In genomic region chr5:31530541-31531265, GRCh38 we compare ENCODE assay signal across 7 cellular contexts. TPM values are rescaled to one million over a fixed set of nuclear protein-coding genes. Genes with fewer than 3 reads are reported as not detected.
DNase-seq lines count a peak whose midpoint lies in the region; TF ChIP-seq lines count a peak whose summit lies in the region.

No MANE protein-coding gene starts in this region.

- no peaks in the 10 kb centered on the region for H3K9me3 Mint-ChIP-seq in HFFc6

- H3K27me3 Mint-ChIP-seq in HFFc6 (ENCODE audit: insufficient read depth), result peaks cover 5% of the 10 kb centered on the region; the same call in 1 of the 2 replicates

- H3K4me1 Mint-ChIP-seq in HFFc6 (ENCODE audit: low read depth), result peaks cover 44% of the 10 kb centered on the region

- H3K9me3 ChIP-seq in SJSA1 (replicated peaks), result no peaks in the 10 kb centered on the region
- no peaks in the 10 kb centered on the region for H3K9me3 ChIP-seq in spleen

- H3K27ac ChIP-seq in SJSA1 (no peak overlapping the region), spleen (peak overlapping the region in 1 of 8 donors; percentile 89)

- no peak for TF ChIP-seq CTCF in HFFc6 (IDR thresholded peaks at IDR 0.05)
- no peak for TF ChIP-seq CTCF in spleen (IDR thresholded peaks at IDR 0.05 in 8 of 11, conservative IDR thresholded peaks at IDR 0.05 in 3 of 11)
- no peak for TF ChIP-seq CTCF in GM13977 (IDR thresholded peaks at IDR 0.05; ENCODE audit: extremely low read depth, insufficient read depth, missing control alignments)

- peak overlapping the region; percentile 89 for H3K27ac Mint-ChIP-seq in HFFc6

- in situ Hi-C loops in GM13977 (cut with MboI; ENCODE audit: low pct_unique_long_range_greater_than_20kb, low sequenced_read_pairs, unreplicated experiment), result no loop called here

- intact Hi-C loops in spleen (cut with DNase I; ENCODE audit: low total_unique reads), result no loop called here

- peak overlapping the region; percentile 96 for H3K4me3 Mint-ChIP-seq in HFFc6

- H3K36me3 ChIP-seq in SJSA1 (peaks cover 11% of the 10 kb centered on the region), spleen (peaks cover 4 to 55% (median 45%) of the 10 kb centered on the region in 6 donors)

- DNase-seq in HFFc6 (peak; percentile 36), SJSA1 (ENCODE audit: low read depth in 1 of 2, low spot score in 2 of 2) (peak in 1 of 2 experiments; percentile 1), foreskin melanocyte (peak; percentile 15), spleen (no peak), COLO829 (ENCODE audit: low spot score) (no peak), GM13977 (ENCODE audit: low spot score) (no peak), DMS153 (lab: John Stamatoyannopoulos, UW) (no peak)

- no peak for TF ChIP-seq POLR2A in spleen (IDR thresholded peaks at IDR 0.05)

- H3K4me3 ChIP-seq in SJSA1, result peak overlapping the region; percentile 56
- peak overlapping the region; percentile 70 to 87 (median 78) for H3K4me3 ChIP-seq in spleen

- H3K4me1 ChIP-seq in SJSA1 (replicated peaks), result peaks cover 2% of the 10 kb centered on the region; the same call in 1 of the 2 replicates
- peaks cover 15 to 63% (median 39%) of the 10 kb centered on the region in 6 donors for H3K4me1 ChIP-seq in spleen

- no peaks in the 10 kb centered on the region for H3K27me3 ChIP-seq in SJSA1 (replicated peaks)
- no peaks in the 10 kb centered on the region for H3K27me3 ChIP-seq in spleen (replicated peaks in 1 of 7)

- H3K36me3 Mint-ChIP-seq in HFFc6 (ENCODE audit: low read depth), result peaks cover 47% of the 10 kb centered on the region

- 76 to 89% (median 82%) methylated on average over 9 of the region's 9 CpGs for WGBS in spleen, 5 donors

RNA-seq across cellular contexts. Expression of gene DROSHA, which starts 1.2 kb away (rescaled TPM):
- total RNA-seq in HFFc6 (2021; fragmentation: NEBNext Ultra II Directional; extraction: Animal tissue kit (Norgen Biotek cat#: 25700)), result 10 to 100 TPM; 67.5 to 77.0 (median 69.6) TPM
- 23.6 and 24.4 TPM in 2 replicates for total RNA-seq in SJSA1 (2014; rRNA removed; shearing (Covaris generic))
- 10 to 100 TPM; 34.8 to 56.7 (median 45.8) TPM for total RNA-seq in spleen
- polyA plus RNA-seq in spleen, result 10 to 100 TPM; 39.4 to 68.5 (median 53.2) TPM

RNA-seq across cellular contexts. Expression of gene C5orf22, which starts 1.4 kb away (rescaled TPM):
- 10 to 100 TPM; 18.7 to 23.7 (median 20.6) TPM for total RNA-seq in HFFc6 (2021; fragmentation: NEBNext Ultra II Directional; extraction: Animal tissue kit (Norgen Biotek cat#: 25700))
- 7.4 and 18.3 TPM in 2 replicates for total RNA-seq in SJSA1 (2014; rRNA removed; shearing (Covaris generic))
- 10 to 100 TPM; 16.5 to 25.8 (median 23.7) TPM for total RNA-seq in spleen
- polyA plus RNA-seq in spleen, result 1 to 10 TPM; 5.3 to 8.6 (median 8.1) TPM

Comparison
In these comparisons a context has a peak if more than half of its experiments do, and no peak if none do; other contexts are left out.
1. DNase-seq: peak in HFFc6 (single experiment) and foreskin melanocyte (single experiment); none in spleen (single experiment), COLO829 (single experiment), GM13977 (single experiment) and DMS153 (single experiment).